In genomic region chr12:2812290-2813213, GRCh38 we compare ENCODE assay signal across 1 cellular context.
A peak's percentile ranks its signal among the peaks of the same experiment; 100 is the strongest.
TF ChIP-seq lines count a peak whose summit lies in the region.

Gene ITFG2, plus strand, starts transcription at chr12:2812668. Its CDS starts 93 bp downstream, at chr12:2812761.

TF ChIP-seq in HepG2, 621 proteins besides CTCF, POLR2A, EP300 and RAD21 (continued from another document and continues in another):
- TF ChIP-seq, protein P1, sequence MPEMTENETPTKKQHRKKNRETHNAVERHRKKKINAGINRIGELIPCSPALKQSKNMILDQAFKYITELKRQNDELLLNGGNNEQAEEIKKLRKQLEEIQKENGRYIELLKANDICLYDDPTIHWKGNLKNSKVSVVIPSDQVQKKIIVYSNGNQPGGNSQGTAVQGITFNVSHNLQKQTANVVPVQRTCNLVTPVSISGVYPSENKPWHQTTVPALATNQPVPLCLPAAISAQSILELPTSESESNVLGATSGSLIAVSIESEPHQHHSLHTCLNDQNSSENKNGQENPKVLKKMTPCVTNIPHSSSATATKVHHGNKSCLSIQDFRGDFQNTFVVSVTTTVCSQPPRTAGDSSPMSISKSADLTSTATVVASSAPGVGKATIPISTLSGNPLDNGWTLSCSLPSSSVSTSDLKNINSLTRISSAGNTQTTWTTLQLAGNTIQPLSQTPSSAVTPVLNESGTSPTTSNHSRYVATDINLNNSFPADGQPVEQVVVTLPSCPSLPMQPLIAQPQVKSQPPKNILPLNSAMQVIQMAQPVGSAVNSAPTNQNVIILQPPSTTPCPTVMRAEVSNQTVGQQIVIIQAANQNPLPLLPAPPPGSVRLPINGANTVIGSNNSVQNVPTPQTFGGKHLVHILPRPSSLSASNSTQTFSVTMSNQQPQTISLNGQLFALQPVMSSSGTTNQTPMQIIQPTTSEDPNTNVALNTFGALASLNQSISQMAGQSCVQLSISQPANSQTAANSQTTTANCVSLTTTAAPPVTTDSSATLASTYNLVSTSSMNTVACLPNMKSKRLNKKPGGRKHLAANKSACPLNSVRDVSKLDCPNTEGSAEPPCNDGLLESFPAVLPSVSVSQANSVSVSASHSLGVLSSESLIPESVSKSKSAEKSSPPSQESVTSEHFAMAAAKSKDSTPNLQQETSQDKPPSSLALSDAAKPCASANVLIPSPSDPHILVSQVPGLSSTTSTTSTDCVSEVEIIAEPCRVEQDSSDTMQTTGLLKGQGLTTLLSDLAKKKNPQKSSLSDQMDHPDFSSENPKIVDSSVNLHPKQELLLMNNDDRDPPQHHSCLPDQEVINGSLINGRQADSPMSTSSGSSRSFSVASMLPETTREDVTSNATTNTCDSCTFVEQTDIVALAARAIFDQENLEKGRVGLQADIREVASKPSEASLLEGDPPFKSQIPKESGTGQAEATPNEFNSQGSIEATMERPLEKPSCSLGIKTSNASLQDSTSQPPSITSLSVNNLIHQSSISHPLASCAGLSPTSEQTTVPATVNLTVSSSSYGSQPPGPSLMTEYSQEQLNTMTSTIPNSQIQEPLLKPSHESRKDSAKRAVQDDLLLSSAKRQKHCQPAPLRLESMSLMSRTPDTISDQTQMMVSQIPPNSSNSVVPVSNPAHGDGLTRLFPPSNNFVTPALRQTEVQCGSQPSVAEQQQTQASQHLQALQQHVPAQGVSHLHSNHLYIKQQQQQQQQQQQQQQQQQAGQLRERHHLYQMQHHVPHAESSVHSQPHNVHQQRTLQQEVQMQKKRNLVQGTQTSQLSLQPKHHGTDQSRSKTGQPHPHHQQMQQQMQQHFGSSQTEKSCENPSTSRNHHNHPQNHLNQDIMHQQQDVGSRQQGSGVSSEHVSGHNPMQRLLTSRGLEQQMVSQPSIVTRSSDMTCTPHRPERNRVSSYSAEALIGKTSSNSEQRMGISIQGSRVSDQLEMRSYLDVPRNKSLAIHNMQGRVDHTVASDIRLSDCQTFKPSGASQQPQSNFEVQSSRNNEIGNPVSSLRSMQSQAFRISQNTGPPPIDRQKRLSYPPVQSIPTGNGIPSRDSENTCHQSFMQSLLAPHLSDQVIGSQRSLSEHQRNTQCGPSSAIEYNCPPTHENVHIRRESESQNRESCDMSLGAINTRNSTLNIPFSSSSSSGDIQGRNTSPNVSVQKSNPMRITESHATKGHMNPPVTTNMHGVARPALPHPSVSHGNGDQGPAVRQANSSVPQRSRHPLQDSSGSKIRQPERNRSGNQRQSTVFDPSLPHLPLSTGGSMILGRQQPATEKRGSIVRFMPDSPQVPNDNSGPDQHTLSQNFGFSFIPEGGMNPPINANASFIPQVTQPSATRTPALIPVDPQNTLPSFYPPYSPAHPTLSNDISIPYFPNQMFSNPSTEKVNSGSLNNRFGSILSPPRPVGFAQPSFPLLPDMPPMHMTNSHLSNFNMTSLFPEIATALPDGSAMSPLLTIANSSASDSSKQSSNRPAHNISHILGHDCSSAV (CRISPR knock-in tag; IDR thresholded peaks at IDR 0.05; ENCODE audit: borderline replicate concordance): peak; percentile 93; the same call in 1 of the 2 replicates
- TF ChIP-seq CHD4 (IDR thresholded peaks at IDR 0.05; ENCODE audit: borderline replicate concordance, low read length) (peak; percentile 88; the same call in 1 of the 2 replicates), SMARCC2 (IDR thresholded peaks at IDR 0.05) (no peak), MIXL1 (CRISPR knock-in tag; IDR thresholded peaks at IDR 0.05) (peak; percentile 63; the same call in 1 of the 2 replicates), ZFP62 (CRISPR knock-in tag; IDR thresholded peaks at IDR 0.05) (no peak), CHCHD3 (CRISPR knock-in tag; IDR thresholded peaks at IDR 0.05) (0 out of 2 replicates have a peak, but pooled peaks have one; percentile 54), PATZ1 (CRISPR knock-in tag; IDR thresholded peaks at IDR 0.05) (peak; percentile 51; the same call in 1 of the 2 replicates), REXO4 (CRISPR knock-in tag; IDR thresholded peaks at IDR 0.05; ENCODE audit: borderline replicate concordance) (no peak), GATA4 (IDR thresholded peaks at IDR 0.05; ENCODE audit: borderline replicate concordance, low read depth) (peak; percentile 69), AGO1 (IDR thresholded peaks at IDR 0.05; ENCODE audit: low read depth, low read length, poor library complexity, severe bottlenecking) (peak; percentile 36), PLRG1 (conservative IDR thresholded peaks at IDR 0.05) (no peak), CC2D1A (CRISPR knock-in tag; IDR thresholded peaks at IDR 0.05) (no peak), XRCC5 (optimal IDR thresholded peaks at IDR 0.05; ENCODE audit: low read length) (peak; percentile 67), POLR2AphosphoS5 (IDR thresholded peaks at IDR 0.05; ENCODE audit: low read depth, low read length) (peak; percentile 98), PAX8 (CRISPR knock-in tag; IDR thresholded peaks at IDR 0.05; ENCODE audit: borderline replicate concordance) (peak; percentile 61; the same call in 1 of the 2 replicates), NR0B2 (CRISPR knock-in tag; IDR thresholded peaks at IDR 0.05) (0 out of 2 replicates have a peak, but pooled peaks have one; percentile 53), ZNF383 (CRISPR knock-in tag; IDR thresholded peaks at IDR 0.05; ENCODE audit: borderline replicate concordance) (0 out of 2 replicates have a peak, but pooled peaks have one; percentile 58), SIN3B (IDR thresholded peaks at IDR 0.05; ENCODE audit: low read length) (no peak), RARA (CRISPR knock-in tag; IDR thresholded peaks at IDR 0.05) (peak; percentile 57; the same call in 1 of the 2 replicates), ZFP1 (CRISPR knock-in tag; IDR thresholded peaks at IDR 0.05) (peak; percentile 68; the same call in 1 of the 2 replicates), PHF8 (CRISPR knock-in tag; IDR thresholded peaks at IDR 0.05) (peak; percentile 100), RFX5 (IDR thresholded peaks at IDR 0.05; ENCODE audit: low read depth, low read length) (no peak), MAFG (CRISPR knock-in tag; IDR thresholded peaks at IDR 0.05) (no peak), ZSCAN20 (CRISPR knock-in tag; IDR thresholded peaks at IDR 0.05; ENCODE audit: borderline replicate concordance) (no peak), ZNF44 (CRISPR knock-in tag; IDR thresholded peaks at IDR 0.05) (peak; percentile 40; the same call in 1 of the 2 replicates), PBX3 (CRISPR knock-in tag; IDR thresholded peaks at IDR 0.05; ENCODE audit: borderline replicate concordance) (peak; percentile 87; the same call in 1 of the 2 replicates), NFIB (CRISPR knock-in tag; IDR thresholded peaks at IDR 0.05; ENCODE audit: borderline replicate concordance) (no peak), HNRNPLL (IDR thresholded peaks at IDR 0.05; ENCODE audit: low read depth, low read length, poor library complexity, severe bottlenecking) (peak; percentile 85), ZNF615 (CRISPR knock-in tag; IDR thresholded peaks at IDR 0.05; ENCODE audit: borderline replicate concordance) (no peak), WIZ (CRISPR knock-in tag; IDR thresholded peaks at IDR 0.05) (no peak)
- TF ChIP-seq, protein P2, sequence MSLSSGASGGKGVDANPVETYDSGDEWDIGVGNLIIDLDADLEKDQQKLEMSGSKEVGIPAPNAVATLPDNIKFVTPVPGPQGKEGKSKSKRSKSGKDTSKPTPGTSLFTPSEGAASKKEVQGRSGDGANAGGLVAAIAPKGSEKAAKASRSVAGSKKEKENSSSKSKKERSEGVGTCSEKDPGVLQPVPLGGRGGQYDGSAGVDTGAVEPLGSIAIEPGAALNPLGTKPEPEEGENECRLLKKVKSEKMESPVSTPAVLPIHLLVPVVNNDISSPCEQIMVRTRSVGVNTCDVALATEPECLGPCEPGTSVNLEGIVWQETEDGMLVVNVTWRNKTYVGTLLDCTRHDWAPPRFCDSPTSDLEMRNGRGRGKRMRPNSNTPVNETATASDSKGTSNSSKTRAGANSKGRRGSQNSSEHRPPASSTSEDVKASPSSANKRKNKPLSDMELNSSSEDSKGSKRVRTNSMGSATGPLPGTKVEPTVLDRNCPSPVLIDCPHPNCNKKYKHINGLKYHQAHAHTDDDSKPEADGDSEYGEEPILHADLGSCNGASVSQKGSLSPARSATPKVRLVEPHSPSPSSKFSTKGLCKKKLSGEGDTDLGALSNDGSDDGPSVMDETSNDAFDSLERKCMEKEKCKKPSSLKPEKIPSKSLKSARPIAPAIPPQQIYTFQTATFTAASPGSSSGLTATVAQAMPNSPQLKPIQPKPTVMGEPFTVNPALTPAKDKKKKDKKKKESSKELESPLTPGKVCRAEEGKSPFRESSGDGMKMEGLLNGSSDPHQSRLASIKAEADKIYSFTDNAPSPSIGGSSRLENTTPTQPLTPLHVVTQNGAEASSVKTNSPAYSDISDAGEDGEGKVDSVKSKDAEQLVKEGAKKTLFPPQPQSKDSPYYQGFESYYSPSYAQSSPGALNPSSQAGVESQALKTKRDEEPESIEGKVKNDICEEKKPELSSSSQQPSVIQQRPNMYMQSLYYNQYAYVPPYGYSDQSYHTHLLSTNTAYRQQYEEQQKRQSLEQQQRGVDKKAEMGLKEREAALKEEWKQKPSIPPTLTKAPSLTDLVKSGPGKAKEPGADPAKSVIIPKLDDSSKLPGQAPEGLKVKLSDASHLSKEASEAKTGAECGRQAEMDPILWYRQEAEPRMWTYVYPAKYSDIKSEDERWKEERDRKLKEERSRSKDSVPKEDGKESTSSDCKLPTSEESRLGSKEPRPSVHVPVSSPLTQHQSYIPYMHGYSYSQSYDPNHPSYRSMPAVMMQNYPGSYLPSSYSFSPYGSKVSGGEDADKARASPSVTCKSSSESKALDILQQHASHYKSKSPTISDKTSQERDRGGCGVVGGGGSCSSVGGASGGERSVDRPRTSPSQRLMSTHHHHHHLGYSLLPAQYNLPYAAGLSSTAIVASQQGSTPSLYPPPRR (CRISPR knock-in tag; IDR thresholded peaks at IDR 0.05; ENCODE audit: borderline replicate concordance): peak; percentile 75; the same call in 1 of the 2 replicates
- TF ChIP-seq, protein P3, sequence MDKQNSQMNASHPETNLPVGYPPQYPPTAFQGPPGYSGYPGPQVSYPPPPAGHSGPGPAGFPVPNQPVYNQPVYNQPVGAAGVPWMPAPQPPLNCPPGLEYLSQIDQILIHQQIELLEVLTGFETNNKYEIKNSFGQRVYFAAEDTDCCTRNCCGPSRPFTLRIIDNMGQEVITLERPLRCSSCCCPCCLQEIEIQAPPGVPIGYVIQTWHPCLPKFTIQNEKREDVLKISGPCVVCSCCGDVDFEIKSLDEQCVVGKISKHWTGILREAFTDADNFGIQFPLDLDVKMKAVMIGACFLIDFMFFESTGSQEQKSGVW (CRISPR knock-in tag; IDR thresholded peaks at IDR 0.05; ENCODE audit: borderline replicate concordance): no peak
- TF ChIP-seq, protein P4, sequence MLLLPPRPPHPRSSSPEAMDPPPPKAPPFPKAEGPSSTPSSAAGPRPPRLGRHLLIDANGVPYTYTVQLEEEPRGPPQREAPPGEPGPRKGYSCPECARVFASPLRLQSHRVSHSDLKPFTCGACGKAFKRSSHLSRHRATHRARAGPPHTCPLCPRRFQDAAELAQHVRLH (CRISPR knock-in tag; IDR thresholded peaks at IDR 0.05; ENCODE audit: borderline replicate concordance, low read depth): peak; percentile 81; the same call in 1 of the 2 replicates
- TF ChIP-seq, protein P5, sequence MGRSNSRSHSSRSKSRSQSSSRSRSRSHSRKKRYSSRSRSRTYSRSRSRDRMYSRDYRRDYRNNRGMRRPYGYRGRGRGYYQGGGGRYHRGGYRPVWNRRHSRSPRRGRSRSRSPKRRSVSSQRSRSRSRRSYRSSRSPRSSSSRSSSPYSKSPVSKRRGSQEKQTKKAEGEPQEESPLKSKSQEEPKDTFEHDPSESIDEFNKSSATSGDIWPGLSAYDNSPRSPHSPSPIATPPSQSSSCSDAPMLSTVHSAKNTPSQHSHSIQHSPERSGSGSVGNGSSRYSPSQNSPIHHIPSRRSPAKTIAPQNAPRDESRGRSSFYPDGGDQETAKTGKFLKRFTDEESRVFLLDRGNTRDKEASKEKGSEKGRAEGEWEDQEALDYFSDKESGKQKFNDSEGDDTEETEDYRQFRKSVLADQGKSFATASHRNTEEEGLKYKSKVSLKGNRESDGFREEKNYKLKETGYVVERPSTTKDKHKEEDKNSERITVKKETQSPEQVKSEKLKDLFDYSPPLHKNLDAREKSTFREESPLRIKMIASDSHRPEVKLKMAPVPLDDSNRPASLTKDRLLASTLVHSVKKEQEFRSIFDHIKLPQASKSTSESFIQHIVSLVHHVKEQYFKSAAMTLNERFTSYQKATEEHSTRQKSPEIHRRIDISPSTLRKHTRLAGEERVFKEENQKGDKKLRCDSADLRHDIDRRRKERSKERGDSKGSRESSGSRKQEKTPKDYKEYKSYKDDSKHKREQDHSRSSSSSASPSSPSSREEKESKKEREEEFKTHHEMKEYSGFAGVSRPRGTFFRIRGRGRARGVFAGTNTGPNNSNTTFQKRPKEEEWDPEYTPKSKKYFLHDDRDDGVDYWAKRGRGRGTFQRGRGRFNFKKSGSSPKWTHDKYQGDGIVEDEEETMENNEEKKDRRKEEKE (IDR thresholded peaks at IDR 0.05): no peak
- TF ChIP-seq, protein P6, sequence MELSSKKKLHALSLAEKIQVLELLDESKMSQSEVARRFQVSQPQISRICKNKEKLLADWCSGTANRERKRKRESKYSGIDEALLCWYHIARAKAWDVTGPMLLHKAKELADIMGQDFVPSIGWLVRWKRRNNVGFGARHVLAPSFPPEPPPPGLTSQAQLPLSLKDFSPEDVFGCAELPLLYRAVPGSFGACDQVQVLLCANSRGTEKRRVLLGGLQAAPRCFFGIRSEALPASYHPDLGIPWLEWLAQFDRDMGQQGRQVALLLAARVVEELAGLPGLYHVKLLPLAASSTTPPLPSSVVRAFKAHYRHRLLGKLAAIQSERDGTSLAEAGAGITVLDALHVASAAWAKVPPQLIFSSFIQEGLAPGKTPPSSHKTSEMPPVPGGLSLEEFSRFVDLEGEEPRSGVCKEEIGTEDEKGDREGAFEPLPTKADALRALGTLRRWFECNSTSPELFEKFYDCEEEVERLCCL (CRISPR knock-in tag; IDR thresholded peaks at IDR 0.05; ENCODE audit: borderline replicate concordance): peak; percentile 95
